1 cellular context compared by ENCODE assay signal in the genomic region with DNA sequence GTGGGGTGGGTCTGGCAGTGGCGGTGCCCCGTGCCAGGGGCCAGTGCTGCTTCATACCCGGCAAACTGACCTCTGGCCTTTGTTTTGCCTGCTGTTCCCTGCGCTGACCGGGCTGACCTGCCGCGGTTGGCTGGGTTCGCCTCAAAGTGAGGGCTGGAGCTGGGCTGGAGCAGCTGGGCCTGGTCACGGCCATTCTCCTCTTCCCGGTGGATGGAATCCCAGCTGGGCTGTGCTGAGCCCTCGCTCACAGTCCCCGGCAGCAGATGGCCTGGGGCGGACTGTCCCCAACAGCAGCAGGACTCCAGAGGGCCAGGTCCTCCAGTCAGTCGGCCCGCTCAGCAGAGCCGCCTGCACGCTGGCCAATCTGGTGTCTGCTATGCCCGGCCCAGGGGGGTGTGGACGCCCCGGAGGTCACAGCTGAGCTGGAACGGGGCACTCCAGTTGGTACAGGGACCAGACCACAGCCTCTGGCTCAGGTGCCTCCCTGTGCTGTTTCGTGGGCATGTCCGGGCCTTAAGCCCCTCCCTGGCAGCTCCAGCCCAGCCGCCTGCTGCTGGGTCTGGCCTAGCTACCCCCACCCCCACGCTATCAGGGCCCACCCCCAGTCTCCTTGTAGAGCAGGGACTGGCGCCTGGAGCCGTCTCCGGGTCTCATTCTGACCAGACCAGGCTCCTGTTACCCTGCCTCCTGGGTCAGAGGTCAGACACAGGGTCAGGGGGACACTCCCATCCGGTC.
TF ChIP-seq lines count a peak whose summit lies in the region.

No MANE protein-coding gene starts in this region.

TF ChIP-seq in HepG2, 621 proteins besides CTCF, POLR2A, EP300 and RAD21 (continued from another document and continues in another):
- TF ChIP-seq, protein P1, sequence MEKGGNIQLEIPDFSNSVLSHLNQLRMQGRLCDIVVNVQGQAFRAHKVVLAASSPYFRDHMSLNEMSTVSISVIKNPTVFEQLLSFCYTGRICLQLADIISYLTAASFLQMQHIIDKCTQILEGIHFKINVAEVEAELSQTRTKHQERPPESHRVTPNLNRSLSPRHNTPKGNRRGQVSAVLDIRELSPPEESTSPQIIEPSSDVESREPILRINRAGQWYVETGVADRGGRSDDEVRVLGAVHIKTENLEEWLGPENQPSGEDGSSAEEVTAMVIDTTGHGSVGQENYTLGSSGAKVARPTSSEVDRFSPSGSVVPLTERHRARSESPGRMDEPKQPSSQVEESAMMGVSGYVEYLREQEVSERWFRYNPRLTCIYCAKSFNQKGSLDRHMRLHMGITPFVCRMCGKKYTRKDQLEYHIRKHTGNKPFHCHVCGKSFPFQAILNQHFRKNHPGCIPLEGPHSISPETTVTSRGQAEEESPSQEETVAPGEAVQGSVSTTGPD (CRISPR knock-in tag; IDR thresholded peaks at IDR 0.05) = no peak
- TF ChIP-seq, protein P2, sequence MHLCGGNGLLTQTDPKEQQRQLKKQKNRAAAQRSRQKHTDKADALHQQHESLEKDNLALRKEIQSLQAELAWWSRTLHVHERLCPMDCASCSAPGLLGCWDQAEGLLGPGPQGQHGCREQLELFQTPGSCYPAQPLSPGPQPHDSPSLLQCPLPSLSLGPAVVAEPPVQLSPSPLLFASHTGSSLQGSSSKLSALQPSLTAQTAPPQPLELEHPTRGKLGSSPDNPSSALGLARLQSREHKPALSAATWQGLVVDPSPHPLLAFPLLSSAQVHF (CRISPR knock-in tag; IDR thresholded peaks at IDR 0.05) = no peak
- TF ChIP-seq, protein P3, sequence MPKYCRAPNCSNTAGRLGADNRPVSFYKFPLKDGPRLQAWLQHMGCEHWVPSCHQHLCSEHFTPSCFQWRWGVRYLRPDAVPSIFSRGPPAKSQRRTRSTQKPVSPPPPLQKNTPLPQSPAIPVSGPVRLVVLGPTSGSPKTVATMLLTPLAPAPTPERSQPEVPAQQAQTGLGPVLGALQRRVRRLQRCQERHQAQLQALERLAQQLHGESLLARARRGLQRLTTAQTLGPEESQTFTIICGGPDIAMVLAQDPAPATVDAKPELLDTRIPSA (CRISPR knock-in tag; IDR thresholded peaks at IDR 0.05; ENCODE audit: borderline replicate concordance) = 0 out of 2 replicates have a peak, but pooled peaks have one; percentile 15
- no peak for TF ChIP-seq KLF15 (CRISPR knock-in tag; IDR thresholded peaks at IDR 0.05; ENCODE audit: borderline replicate concordance)
- TF ChIP-seq, protein P4, sequence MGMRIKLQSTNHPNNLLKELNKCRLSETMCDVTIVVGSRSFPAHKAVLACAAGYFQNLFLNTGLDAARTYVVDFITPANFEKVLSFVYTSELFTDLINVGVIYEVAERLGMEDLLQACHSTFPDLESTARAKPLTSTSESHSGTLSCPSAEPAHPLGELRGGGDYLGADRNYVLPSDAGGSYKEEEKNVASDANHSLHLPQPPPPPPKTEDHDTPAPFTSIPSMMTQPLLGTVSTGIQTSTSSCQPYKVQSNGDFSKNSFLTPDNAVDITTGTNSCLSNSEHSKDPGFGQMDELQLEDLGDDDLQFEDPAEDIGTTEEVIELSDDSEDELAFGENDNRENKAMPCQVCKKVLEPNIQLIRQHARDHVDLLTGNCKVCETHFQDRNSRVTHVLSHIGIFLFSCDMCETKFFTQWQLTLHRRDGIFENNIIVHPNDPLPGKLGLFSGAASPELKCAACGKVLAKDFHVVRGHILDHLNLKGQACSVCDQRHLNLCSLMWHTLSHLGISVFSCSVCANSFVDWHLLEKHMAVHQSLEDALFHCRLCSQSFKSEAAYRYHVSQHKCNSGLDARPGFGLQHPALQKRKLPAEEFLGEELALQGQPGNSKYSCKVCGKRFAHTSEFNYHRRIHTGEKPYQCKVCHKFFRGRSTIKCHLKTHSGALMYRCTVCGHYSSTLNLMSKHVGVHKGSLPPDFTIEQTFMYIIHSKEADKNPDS (CRISPR knock-in tag; IDR thresholded peaks at IDR 0.05) = no peak
- peak; percentile 42; the same call in 1 of the 2 replicates for TF ChIP-seq PITX1 (CRISPR knock-in tag; IDR thresholded peaks at IDR 0.05)
- no peak for TF ChIP-seq MTF1 (CRISPR knock-in tag; IDR thresholded peaks at IDR 0.05)
- TF ChIP-seq ZNF850 (CRISPR knock-in tag; conservative IDR thresholded peaks at IDR 0.05) = no peak
- no peak for TF ChIP-seq RNF2 (conservative IDR thresholded peaks at IDR 0.05; ENCODE audit: low read depth)
- no peak for TF ChIP-seq ZNF839 (CRISPR knock-in tag; IDR thresholded peaks at IDR 0.05; ENCODE audit: borderline replicate concordance)
- no peak for TF ChIP-seq SNRNP70 (IDR thresholded peaks at IDR 0.05; ENCODE audit: low read depth, low read length)
- 0 out of 2 replicates have a peak, but pooled peaks have one; percentile 26 for TF ChIP-seq GZF1 (CRISPR knock-in tag; IDR thresholded peaks at IDR 0.05)
- TF ChIP-seq SALL1 (CRISPR knock-in tag; IDR thresholded peaks at IDR 0.05) = peak; percentile 23; the same call in 1 of the 2 replicates
- no peak for TF ChIP-seq KDM5A (IDR thresholded peaks at IDR 0.05; ENCODE audit: borderline replicate concordance, low read length)
- TF ChIP-seq SMAD3 (CRISPR knock-in tag; IDR thresholded peaks at IDR 0.05) = no peak
- no peak for TF ChIP-seq U2AF2 (IDR thresholded peaks at IDR 0.05; ENCODE audit: low read depth, low read length)
- TF ChIP-seq KLF16 (CRISPR knock-in tag; IDR thresholded peaks at IDR 0.05) = 0 out of 4 replicates have a peak, but pooled peaks of 1 of the 2 experiments have one; percentile 34
- TF ChIP-seq MED8 (CRISPR knock-in tag; IDR thresholded peaks at IDR 0.05; ENCODE audit: insufficient replicate concordance) = no peak
- no peak for TF ChIP-seq MATR3 (CRISPR knock-in tag; IDR thresholded peaks at IDR 0.05)
- no peak for TF ChIP-seq NFIB (CRISPR knock-in tag; IDR thresholded peaks at IDR 0.05; ENCODE audit: borderline replicate concordance)
- TF ChIP-seq ZNF234 (CRISPR knock-in tag; conservative IDR thresholded peaks at IDR 0.05) = no peak
- TF ChIP-seq, protein P5, sequence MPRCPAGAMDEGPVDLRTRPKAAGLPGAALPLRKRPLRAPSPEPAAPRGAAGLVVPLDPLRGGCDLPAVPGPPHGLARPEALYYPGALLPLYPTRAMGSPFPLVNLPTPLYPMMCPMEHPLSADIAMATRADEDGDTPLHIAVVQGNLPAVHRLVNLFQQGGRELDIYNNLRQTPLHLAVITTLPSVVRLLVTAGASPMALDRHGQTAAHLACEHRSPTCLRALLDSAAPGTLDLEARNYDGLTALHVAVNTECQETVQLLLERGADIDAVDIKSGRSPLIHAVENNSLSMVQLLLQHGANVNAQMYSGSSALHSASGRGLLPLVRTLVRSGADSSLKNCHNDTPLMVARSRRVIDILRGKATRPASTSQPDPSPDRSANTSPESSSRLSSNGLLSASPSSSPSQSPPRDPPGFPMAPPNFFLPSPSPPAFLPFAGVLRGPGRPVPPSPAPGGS (CRISPR knock-in tag; IDR thresholded peaks at IDR 0.05) = 0 out of 2 replicates have a peak, but pooled peaks have one; percentile 13
- TF ChIP-seq, protein P6, sequence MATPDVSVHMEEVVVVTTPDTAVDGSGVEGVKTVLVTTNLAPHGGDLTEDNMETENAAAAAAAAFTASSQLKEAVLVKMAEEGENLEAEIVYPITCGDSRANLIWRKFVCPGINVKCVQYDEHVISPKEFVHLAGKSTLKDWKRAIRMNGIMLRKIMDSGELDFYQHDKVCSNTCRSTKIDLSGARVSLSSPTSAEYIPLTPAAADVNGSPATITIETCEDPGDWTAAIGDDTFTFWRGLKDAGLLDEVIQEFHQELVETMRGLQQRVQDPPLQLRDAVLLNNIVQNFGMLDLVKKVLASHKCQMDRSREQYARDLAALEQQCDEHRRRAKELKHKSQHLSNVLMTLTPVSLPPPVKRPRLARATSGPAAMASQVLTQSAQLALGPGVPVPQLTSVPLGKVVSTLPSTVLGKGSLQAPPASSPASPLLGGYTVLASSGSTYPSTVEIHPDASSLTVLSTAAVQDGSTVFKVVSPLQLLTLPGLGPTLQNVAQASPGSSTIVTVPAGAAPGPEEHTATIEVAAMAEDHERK (CRISPR knock-in tag; IDR thresholded peaks at IDR 0.05; ENCODE audit: low read depth) = no peak
- TF ChIP-seq POLR2AphosphoS2 (IDR thresholded peaks at IDR 0.05; ENCODE audit: low read depth, low read length) = no peak
- peak; percentile 18; the same call in 1 of the 2 replicates for TF ChIP-seq PHF8 (CRISPR knock-in tag; IDR thresholded peaks at IDR 0.05)
- TF ChIP-seq ZNF33B (CRISPR knock-in tag; IDR thresholded peaks at IDR 0.05) = no peak
- no peak for TF ChIP-seq KDM1A (CRISPR knock-in tag; IDR thresholded peaks at IDR 0.05)
- no peak for TF ChIP-seq TBX3 (IDR thresholded peaks at IDR 0.05; ENCODE audit: borderline replicate concordance)
- TF ChIP-seq, protein P7, sequence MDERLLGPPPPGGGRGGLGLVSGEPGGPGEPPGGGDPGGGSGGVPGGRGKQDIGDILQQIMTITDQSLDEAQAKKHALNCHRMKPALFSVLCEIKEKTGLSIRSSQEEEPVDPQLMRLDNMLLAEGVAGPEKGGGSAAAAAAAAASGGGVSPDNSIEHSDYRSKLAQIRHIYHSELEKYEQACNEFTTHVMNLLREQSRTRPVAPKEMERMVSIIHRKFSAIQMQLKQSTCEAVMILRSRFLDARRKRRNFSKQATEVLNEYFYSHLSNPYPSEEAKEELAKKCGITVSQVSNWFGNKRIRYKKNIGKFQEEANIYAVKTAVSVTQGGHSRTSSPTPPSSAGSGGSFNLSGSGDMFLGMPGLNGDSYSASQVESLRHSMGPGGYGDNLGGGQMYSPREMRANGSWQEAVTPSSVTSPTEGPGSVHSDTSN (CRISPR knock-in tag; IDR thresholded peaks at IDR 0.05) = no peak
- TF ChIP-seq MIXL1 (CRISPR knock-in tag; IDR thresholded peaks at IDR 0.05) = no peak
- TF ChIP-seq, protein P8, sequence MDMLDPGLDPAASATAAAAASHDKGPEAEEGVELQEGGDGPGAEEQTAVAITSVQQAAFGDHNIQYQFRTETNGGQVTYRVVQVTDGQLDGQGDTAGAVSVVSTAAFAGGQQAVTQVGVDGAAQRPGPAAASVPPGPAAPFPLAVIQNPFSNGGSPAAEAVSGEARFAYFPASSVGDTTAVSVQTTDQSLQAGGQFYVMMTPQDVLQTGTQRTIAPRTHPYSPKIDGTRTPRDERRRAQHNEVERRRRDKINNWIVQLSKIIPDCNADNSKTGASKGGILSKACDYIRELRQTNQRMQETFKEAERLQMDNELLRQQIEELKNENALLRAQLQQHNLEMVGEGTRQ (IDR thresholded peaks at IDR 0.05; ENCODE audit: low read depth, low read length) = no peak
- TF ChIP-seq, protein P8 (CRISPR knock-in tag; IDR thresholded peaks at IDR 0.05; ENCODE audit: borderline replicate concordance) = no peak
- no peak for TF ChIP-seq ZFYVE20 (CRISPR knock-in tag; IDR thresholded peaks at IDR 0.05; ENCODE audit: borderline replicate concordance, low read depth)
- TF ChIP-seq ZNF556 (CRISPR knock-in tag; IDR thresholded peaks at IDR 0.05; ENCODE audit: borderline replicate concordance) = no peak
- TF ChIP-seq ZNF350 (CRISPR knock-in tag; IDR thresholded peaks at IDR 0.05; ENCODE audit: borderline replicate concordance, low read depth) = 0 out of 2 replicates have a peak, but pooled peaks have one; percentile 17
- no peak for TF ChIP-seq SRY (CRISPR knock-in tag; IDR thresholded peaks at IDR 0.05)
- TF ChIP-seq, protein P9, sequence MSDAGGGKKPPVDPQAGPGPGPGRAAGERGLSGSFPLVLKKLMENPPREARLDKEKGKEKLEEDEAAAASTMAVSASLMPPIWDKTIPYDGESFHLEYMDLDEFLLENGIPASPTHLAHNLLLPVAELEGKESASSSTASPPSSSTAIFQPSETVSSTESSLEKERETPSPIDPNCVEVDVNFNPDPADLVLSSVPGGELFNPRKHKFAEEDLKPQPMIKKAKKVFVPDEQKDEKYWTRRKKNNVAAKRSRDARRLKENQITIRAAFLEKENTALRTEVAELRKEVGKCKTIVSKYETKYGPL (CRISPR knock-in tag; IDR thresholded peaks at IDR 0.05) = no peak
- TF ChIP-seq SIX1 (CRISPR knock-in tag; IDR thresholded peaks at IDR 0.05; ENCODE audit: borderline replicate concordance) = no peak
- TF ChIP-seq ZKSCAN1 (IDR thresholded peaks at IDR 0.05; ENCODE audit: low read length) = no peak
- TF ChIP-seq ZNF331 (CRISPR knock-in tag; IDR thresholded peaks at IDR 0.05) = peak; percentile 30; the same call in 1 of the 2 replicates
- TF ChIP-seq, protein P10, sequence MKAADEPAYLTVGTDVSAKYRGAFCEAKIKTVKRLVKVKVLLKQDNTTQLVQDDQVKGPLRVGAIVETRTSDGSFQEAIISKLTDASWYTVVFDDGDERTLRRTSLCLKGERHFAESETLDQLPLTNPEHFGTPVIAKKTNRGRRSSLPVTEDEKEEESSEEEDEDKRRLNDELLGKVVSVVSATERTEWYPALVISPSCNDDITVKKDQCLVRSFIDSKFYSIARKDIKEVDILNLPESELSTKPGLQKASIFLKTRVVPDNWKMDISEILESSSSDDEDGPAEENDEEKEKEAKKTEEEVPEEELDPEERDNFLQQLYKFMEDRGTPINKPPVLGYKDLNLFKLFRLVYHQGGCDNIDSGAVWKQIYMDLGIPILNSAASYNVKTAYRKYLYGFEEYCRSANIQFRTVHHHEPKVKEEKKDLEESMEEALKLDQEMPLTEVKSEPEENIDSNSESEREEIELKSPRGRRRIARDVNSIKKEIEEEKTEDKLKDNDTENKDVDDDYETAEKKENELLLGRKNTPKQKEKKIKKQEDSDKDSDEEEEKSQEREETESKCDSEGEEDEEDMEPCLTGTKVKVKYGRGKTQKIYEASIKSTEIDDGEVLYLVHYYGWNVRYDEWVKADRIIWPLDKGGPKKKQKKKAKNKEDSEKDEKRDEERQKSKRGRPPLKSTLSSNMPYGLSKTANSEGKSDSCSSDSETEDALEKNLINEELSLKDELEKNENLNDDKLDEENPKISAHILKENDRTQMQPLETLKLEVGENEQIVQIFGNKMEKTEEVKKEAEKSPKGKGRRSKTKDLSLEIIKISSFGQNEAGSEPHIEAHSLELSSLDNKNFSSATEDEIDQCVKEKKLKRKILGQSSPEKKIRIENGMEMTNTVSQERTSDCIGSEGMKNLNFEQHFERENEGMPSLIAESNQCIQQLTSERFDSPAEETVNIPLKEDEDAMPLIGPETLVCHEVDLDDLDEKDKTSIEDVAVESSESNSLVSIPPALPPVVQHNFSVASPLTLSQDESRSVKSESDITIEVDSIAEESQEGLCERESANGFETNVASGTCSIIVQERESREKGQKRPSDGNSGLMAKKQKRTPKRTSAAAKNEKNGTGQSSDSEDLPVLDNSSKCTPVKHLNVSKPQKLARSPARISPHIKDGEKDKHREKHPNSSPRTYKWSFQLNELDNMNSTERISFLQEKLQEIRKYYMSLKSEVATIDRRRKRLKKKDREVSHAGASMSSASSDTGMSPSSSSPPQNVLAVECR (CRISPR knock-in tag; IDR thresholded peaks at IDR 0.05; ENCODE audit: borderline replicate concordance) = 0 out of 2 replicates have a peak, but pooled peaks have one; percentile 22
- no peak for TF ChIP-seq REPIN1 (CRISPR knock-in tag; IDR thresholded peaks at IDR 0.05; ENCODE audit: borderline replicate concordance, low read depth)
- no peak for TF ChIP-seq ZNF749 (CRISPR knock-in tag; IDR thresholded peaks at IDR 0.05; ENCODE audit: borderline replicate concordance)
- no peak for TF ChIP-seq ZNF143 (CRISPR knock-in tag; IDR thresholded peaks at IDR 0.05)
- no peak for TF ChIP-seq ZFP90 (CRISPR knock-in tag; IDR thresholded peaks at IDR 0.05; ENCODE audit: borderline replicate concordance)
